In genomic region chr2:28643324-28643723, GRCh38 we compare ENCODE assay signal across 16 cellular contexts.
A peak's percentile ranks its signal among the peaks of the same experiment; 100 is the strongest.
DNase-seq lines count a peak whose midpoint lies in the region; ATAC-seq and TF ChIP-seq lines count a peak whose summit lies in the region.
"Had no signal": no experiment of that assay in that cellular context is flagged by ENCODE, and none has a peak within 500 bp of the region (broad histone marks: within the 10 kb centered on the region; RNA-seq: fewer than 3 reads in every experiment).

No MANE protein-coding gene starts in this region.

- H2BK5ac ChIP-seq in trophoblast cell (ENCODE audit: low read depth, low read length, poor library complexity), result no peak overlapping the region

- no peak overlapping the region for H4K12ac ChIP-seq in trophoblast cell (ENCODE audit: low read depth, low read length)

- H3K4ac ChIP-seq in trophoblast cell (ENCODE audit: low read depth, low read length), result no peak overlapping the region

- H3K9me3 ChIP-seq in Caco-2 (no peaks in the 10 kb centered on the region), SK-N-MC (ENCODE audit: low read depth, low read length) (no peaks in the 10 kb centered on the region), gastroesophageal sphincter (no peaks in the 10 kb centered on the region), trophoblast cell (ENCODE audit: insufficient read depth, low read depth, low read length) (no peaks in the 10 kb centered on the region)
- H3K9me3 ChIP-seq: heart left ventricle had no signal

- intact Hi-C loops in Caco-2 (cut with micrococcal nuclease; ENCODE audit: unreplicated experiment), result no loop called here

- H3K36me3 ChIP-seq in Caco-2 (ENCODE audit: control insufficient read depth, insufficient read depth, low read length), result no peaks in the 10 kb centered on the region
- H3K36me3 ChIP-seq in SK-N-MC (ENCODE audit: insufficient read depth, low read length), result no peaks in the 10 kb centered on the region
- H3K36me3 ChIP-seq in gastroesophageal sphincter, result no peaks in the 10 kb centered on the region
- H3K36me3 ChIP-seq in trophoblast cell (ENCODE audit: control insufficient read depth in 1 of 2, insufficient read depth in 2 of 2, low read length in 2 of 2), result no peaks in the 10 kb centered on the region
- H3K36me3 ChIP-seq: heart left ventricle had no signal

- H3K4me3 ChIP-seq in Caco-2 (ENCODE audit: low read depth, low read length), result no peak overlapping the region
- H3K4me3 ChIP-seq in SK-N-MC, result peak overlapping the region; percentile 43; the same call in 1 of the 2 replicates
- H3K4me3 ChIP-seq in gastroesophageal sphincter, result no peak overlapping the region
- H3K4me3 ChIP-seq in trophoblast cell (ENCODE audit: low read depth, low read length), result no peak overlapping the region
- H3K4me3 ChIP-seq: GM12878, GM23338, heart left ventricle had no signal

- 64 to 67% methylated on average over 4 of the region's 6 CpGs for WGBS in gastroesophageal sphincter (ENCODE audit: low coverage in 1 of 2), 2 donors
- no CpG with 5 or more reads among the region's 6 CpGs for WGBS in trophoblast cell (ENCODE audit: extremely low coverage, insufficient coverage, insufficient read length)

- DNase-seq in Caco-2, result no peak
- no peak for DNase-seq in SK-N-MC (ENCODE audit: low read depth, low spot score)
- DNase-seq in trophoblast cell, result peak; percentile 92 to 96
- DNase-seq in C1 segment of cervical spinal cord (lab: John Stamatoyannopoulos, UW), result no peak
- DNase-seq in activated CD8-positive, alpha-beta memory T cell treated with anti-CD3 and anti-CD28 coated beads, Interleukin-2, amount 10 ng/mL, durations not matched to agents 7 days and 5 days, result no peak
- DNase-seq in T-cell, result no peak
- DNase-seq: DMS79 treated with DMSO at 0.1 percent for 48 hours; heart left ventricle; Kasumi-1; NCI-H2081 treated with DMSO at 0.1 percent for 48 hours; stimulated activated CD8-positive, alpha-beta memory T cell treated with anti-CD3 and anti-CD28 coated beads, Interleukin-4, amount 100 ng/mL, for 48 hours had no signal

- no peaks in the 10 kb centered on the region for H3K27me3 Mint-ChIP-seq in Caco-2 (ENCODE audit: insufficient read depth, unreplicated experiment)
- H3K27me3 Mint-ChIP-seq in activated CD8-positive, alpha-beta memory T cell treated with anti-CD3 and anti-CD28 coated beads, Interleukin-2, amount 10 ng/mL, durations not matched to agents 7 days and 5 days, result no peaks in the 10 kb centered on the region
- no peaks in the 10 kb centered on the region for H3K27me3 Mint-ChIP-seq in T-cell
- H3K27me3 Mint-ChIP-seq: activated T-helper 17 cell treated with anti-CD3 and anti-CD28 coated beads, Interleukin-2, amount 50 U/mL, for 72 hours had no signal

- H3K4me1 Mint-ChIP-seq in Caco-2 (ENCODE audit: low read depth, unreplicated experiment) (peaks cover 27% of the 10 kb centered on the region), T-cell (peaks cover 0 to 7% (median 6%) of the 10 kb centered on the region in 3 donors)
- H3K4me1 Mint-ChIP-seq in activated CD8-positive, alpha-beta memory T cell treated with anti-CD3 and anti-CD28 coated beads, Interleukin-2, amount 10 ng/mL, durations not matched to agents 7 days and 5 days, result peaks cover 8% of the 10 kb centered on the region

- H2BK120ac ChIP-seq in trophoblast cell (ENCODE audit: insufficient read depth, low read length, poor library complexity), result no peak overlapping the region

- POLR2A ChIA-PET in Caco-2 (lab: Charles Lee) (no interaction called here), T-cell (lab: Charles Lee) (no interaction called here)

- H3K27ac Mint-ChIP-seq in Caco-2 (ENCODE audit: unreplicated experiment) (peak overlapping the region; percentile 36), T-cell (no peak overlapping the region)
- H3K27ac Mint-ChIP-seq in activated CD8-positive, alpha-beta memory T cell treated with anti-CD3 and anti-CD28 coated beads, Interleukin-2, amount 10 ng/mL, durations not matched to agents 7 days and 5 days, result no peak overlapping the region
- H3K27ac Mint-ChIP-seq: activated T-helper 17 cell treated with anti-CD3 and anti-CD28 coated beads, Interleukin-2, amount 50 U/mL, for 72 hours; GM23338 had no signal

- H2AFZ ChIP-seq in trophoblast cell (ENCODE audit: insufficient read depth, low read length, poor library complexity), result no peak overlapping the region

- no peak overlapping the region for H3K14ac ChIP-seq in trophoblast cell (ENCODE audit: low read length)

- no peak overlapping the region for H3K4me3 Mint-ChIP-seq in Caco-2 (ENCODE audit: unreplicated experiment)
- no peak overlapping the region for H3K4me3 Mint-ChIP-seq in activated CD8-positive, alpha-beta memory T cell treated with anti-CD3 and anti-CD28 coated beads, Interleukin-2, amount 10 ng/mL, durations not matched to agents 7 days and 5 days
- H3K4me3 Mint-ChIP-seq in T-cell, result no peak overlapping the region
- H3K4me3 Mint-ChIP-seq: activated T-helper 17 cell treated with anti-CD3 and anti-CD28 coated beads, Interleukin-2, amount 50 U/mL, for 72 hours; GM23338 had no signal

- H3K27me3 ChIP-seq in Caco-2 (replicated peaks; ENCODE audit: control insufficient read depth, insufficient read depth, low read length) (no peaks in the 10 kb centered on the region), gastroesophageal sphincter (no peaks in the 10 kb centered on the region), trophoblast cell (ENCODE audit: insufficient read depth, low read length) (no peaks in the 10 kb centered on the region)
- H3K27me3 ChIP-seq: heart left ventricle had no signal

- no peak overlapping the region for H3K18ac ChIP-seq in trophoblast cell (ENCODE audit: low read length)

- H2AK5ac ChIP-seq in trophoblast cell (ENCODE audit: low read length), result peak overlapping the region; percentile 45

- H3K9me3 Mint-ChIP-seq in Caco-2 (ENCODE audit: unreplicated experiment), result no peaks in the 10 kb centered on the region
- H3K9me3 Mint-ChIP-seq in activated CD8-positive, alpha-beta memory T cell treated with anti-CD3 and anti-CD28 coated beads, Interleukin-2, amount 10 ng/mL, durations not matched to agents 7 days and 5 days (ENCODE audit: low read depth), result no peaks in the 10 kb centered on the region
- no peaks in the 10 kb centered on the region for H3K9me3 Mint-ChIP-seq in T-cell
- H3K9me3 Mint-ChIP-seq: activated T-helper 17 cell treated with anti-CD3 and anti-CD28 coated beads, Interleukin-2, amount 50 U/mL, for 72 hours; GM23338 had no signal

- peaks cover 28% of the 10 kb centered on the region for H3K4me1 ChIP-seq in Caco-2
- peaks cover 10 to 78% (median 16%) of the 10 kb centered on the region in 3 donors for H3K4me1 ChIP-seq in gastroesophageal sphincter
- H3K4me1 ChIP-seq in trophoblast cell (ENCODE audit: control insufficient read depth in 1 of 2, insufficient read depth in 2 of 2, low read length in 2 of 2), result peaks cover 14 to 22% of the 10 kb centered on the region in 2 experiments

- H3K4me2 ChIP-seq in trophoblast cell (ENCODE audit: low read length), result no peak overlapping the region
- H3K4me2 ChIP-seq: GM23338 had no signal

- CTCF ChIA-PET in Caco-2 (lab: Charles Lee) (interaction anchor here (0.6 kb wide), 1 partner anchor 891 kb away, joined by 3 read pairs; no protein-coding TSS in a partner anchor), T-cell (lab: Charles Lee) (interaction anchor here in 1 of 2 donors (0.5 kb wide), 1 partner anchor 104 kb away, joined by 4 read pairs; no protein-coding TSS in a partner anchor)
- CTCF ChIA-PET in activated CD8-positive, alpha-beta memory T cell treated with anti-CD3 and anti-CD28 coated beads, Interleukin-2, amount 10 ng/mL, durations not matched to agents 7 days and 5 days (lab: Charles Lee), result interaction anchor here (1.0 kb wide), 1 partner anchor 48 kb away, joined by 4 read pairs; no protein-coding TSS in a partner anchor

- H4K8ac ChIP-seq in trophoblast cell (ENCODE audit: low read depth, low read length), result no peak overlapping the region

- H3K23ac ChIP-seq in trophoblast cell (ENCODE audit: low read length), result no peak overlapping the region

- H3K79me2 ChIP-seq in trophoblast cell (ENCODE audit: control insufficient read depth, insufficient read depth, low read length, poor library complexity), result no peaks in the 10 kb centered on the region

- TF ChIP-seq EP300 in gastroesophageal sphincter (IDR thresholded peaks at IDR 0.05), result no peak

- H3K27ac ChIP-seq in SK-N-MC, result peak overlapping the region; percentile 40; the same call in 1 of the 2 replicates
- H3K27ac ChIP-seq in gastroesophageal sphincter, result peak overlapping the region; percentile 92 to 97 (median 93)
- H3K27ac ChIP-seq in trophoblast cell (ENCODE audit: low read depth, low read length), result no peak overlapping the region

- no peak overlapping the region for H2BK12ac ChIP-seq in trophoblast cell (ENCODE audit: low read length)

- BruUV-seq in Caco-2 (replicated peaks; lab: Mats Ljungman, UMichigan), result no TSS peak

- H4K91ac ChIP-seq in trophoblast cell (ENCODE audit: low read depth, low read length), result no peak overlapping the region

- ATAC-seq in gastroesophageal sphincter, result peak; percentile 63
- ATAC-seq in HG03196 (IDR thresholded peaks at IDR 0.05; ENCODE audit: unreplicated experiment), result no peak
- no peak for ATAC-seq in activated CD8-positive, alpha-beta memory T cell treated with anti-CD3 and anti-CD28 coated beads, Interleukin-2, amount 10 ng/mL, durations not matched to agents 7 days and 5 days
- ATAC-seq in T-cell (replicated peaks in 1 of 4), result no peak
- ATAC-seq: activated T-helper 17 cell treated with anti-CD3 and anti-CD28 coated beads, Interleukin-2, amount 50 U/mL, for 72 hours; GM12878; GM23338; heart left ventricle had no signal

- H3K36me3 Mint-ChIP-seq in Caco-2 (ENCODE audit: insufficient read depth, unreplicated experiment) (no peaks in the 10 kb centered on the region), T-cell (no peaks in the 10 kb centered on the region)
- no peaks in the 10 kb centered on the region for H3K36me3 Mint-ChIP-seq in activated CD8-positive, alpha-beta memory T cell treated with anti-CD3 and anti-CD28 coated beads, Interleukin-2, amount 10 ng/mL, durations not matched to agents 7 days and 5 days

- TF ChIP-seq CTCF in Caco-2 (IDR thresholded peaks at IDR 0.05; ENCODE audit: insufficient read depth in 1 of 2, low read depth in 1 of 2, low read length in 1 of 2, severe bottlenecking in 1 of 2, unreplicated experiment in 1 of 2) (no peak), gastroesophageal sphincter (IDR thresholded peaks at IDR 0.05) (no peak)

- no peak for TF ChIP-seq POLR2A in gastroesophageal sphincter (IDR thresholded peaks at IDR 0.05)

- peaks cover 10% of the 10 kb centered on the region for H3K79me1 ChIP-seq in trophoblast cell (ENCODE audit: low read length)

- H3K9ac ChIP-seq in SK-N-MC (ENCODE audit: insufficient read length) (peak overlapping the region; percentile 34), trophoblast cell (ENCODE audit: low read length) (no peak overlapping the region)

Comparison
In these comparisons a context has a peak if more than half of its experiments do, and no peak if none do; other contexts are left out.
1. DNase-seq: peak in trophoblast cell (2 of 2); none in Caco-2 (0 of 2), SK-N-MC (single experiment), C1 segment of cervical spinal cord (0 of 14), activated CD8-positive, alpha-beta memory T cell treated with anti-CD3 and anti-CD28 coated beads, Interleukin-2, amount 10 ng/mL, durations not matched to agents 7 days and 5 days (single experiment) and T-cell (0 of 34).